Comparison of ENCODE assay signal across 8 cellular contexts in genomic region chr6:33320315-33321181, GRCh38. TPM values are rescaled to one million over a fixed set of nuclear protein-coding genes. Genes with fewer than 3 reads are reported as not detected.
DNase-seq lines count a peak whose midpoint lies in the region; ATAC-seq and TF ChIP-seq lines count a peak whose summit lies in the region.

No MANE protein-coding gene starts in this region.

- 90% methylated on average over 30 to 32 of the region's 32 CpGs for WGBS in mesodermal cell (ENCODE audit: insufficient coverage in 2 of 2), 2 experiments

- H3K4me3 ChIP-seq in breast epithelium (peak overlapping the region in 2 of 3 donors; percentile 75 to 85), mesodermal cell (ENCODE audit: extremely low read depth, insufficient read depth, low read length, poor library complexity, severe bottlenecking) (no peak overlapping the region)

- H3K27ac Mint-ChIP-seq in IgD-negative memory B cell: peak overlapping the region in 2 of 3 donors; percentile 72 to 98

- H3K36me3 ChIP-seq in breast epithelium (no peaks in the 10 kb centered on the region), mesodermal cell (ENCODE audit: control insufficient read depth, insufficient read depth, low read length) (peaks cover 38% of the 10 kb centered on the region)

- H3K27ac ChIP-seq in breast epithelium (peak overlapping the region; percentile 92 to 96), mesodermal cell (ENCODE audit: low read depth, low read length, severe bottlenecking) (peak overlapping the region; percentile 31)

- H3K27me3 Mint-ChIP-seq in IgD-negative memory B cell: no peaks in the 10 kb centered on the region

- H3K36me3 Mint-ChIP-seq in IgD-negative memory B cell: peaks cover 6% of the 10 kb centered on the region

- no peaks in the 10 kb centered on the region for H3K27me3 ChIP-seq in breast epithelium

- DNase-seq in AG08395 (ENCODE audit: low spot score) (peak; percentile 77), breast epithelium (ENCODE audit: low spot score in 2 of 2) (peak; percentile 66 to 78), cerebellar nuclear complex (lab: John Stamatoyannopoulos, UW) (no peak), NAMALWA (ENCODE audit: low spot score) (no peak), germinal center (ENCODE audit: low spot score) (no peak)

- TF ChIP-seq POLR2A in breast epithelium (IDR thresholded peaks at IDR 0.05): no peak

- intact Hi-C loops in breast epithelium (cut with DNase I; ENCODE audit: low total_unique reads): no loop called here

- H3K4me1 ChIP-seq in breast epithelium: peaks cover 0 to 51% of the 10 kb centered on the region in 2 donors
- peaks cover 28% of the 10 kb centered on the region for H3K4me1 ChIP-seq in mesodermal cell (ENCODE audit: control insufficient read depth, insufficient read depth, low read length, poor library complexity, severe bottlenecking)

- peaks cover 18 to 47% (median 40%) of the 10 kb centered on the region in 3 donors for H3K4me1 Mint-ChIP-seq in IgD-negative memory B cell

- no peak for ATAC-seq in GM18502 (IDR thresholded peaks at IDR 0.05; ENCODE audit: poor library complexity, unreplicated experiment)

- peak overlapping the region; percentile 87 to 100 (median 98) for H3K4me3 Mint-ChIP-seq in IgD-negative memory B cell

- H3K9me3 ChIP-seq in breast epithelium (no peaks in the 10 kb centered on the region), mesodermal cell (ENCODE audit: control insufficient read depth, low read length) (no peaks in the 10 kb centered on the region)

- no peaks in the 10 kb centered on the region for H3K9me3 Mint-ChIP-seq in IgD-negative memory B cell

- no peak for TF ChIP-seq CTCF in breast epithelium (IDR thresholded peaks at IDR 0.05)

RNA-seq across cellular contexts. Expression of gene DAXX, which starts 2.2 kb away (rescaled TPM):
- polyA plus RNA-seq in IgD-negative memory B cell: 144 TPM
- 10 to 100 TPM; 39.0 to 56.3 (median 39.8) TPM for total RNA-seq in breast epithelium
- polyA plus RNA-seq in mesodermal cell (2013, experiment 1 of 2): 40.5 TPM
- polyA plus RNA-seq in mesodermal cell (2013, experiment 2 of 2): 36.8 TPM

RNA-seq across cellular contexts. Expression of gene ZBTB22, which starts 3.0 kb away (rescaled TPM):
- polyA plus RNA-seq in IgD-negative memory B cell: 14.8 TPM
- total RNA-seq in breast epithelium: 10 to 100 TPM; 12.6 to 27.2 (median 18.7) TPM
- 21.2 TPM for polyA plus RNA-seq in mesodermal cell (2013, experiment 1 of 2)
- polyA plus RNA-seq in mesodermal cell (2013, experiment 2 of 2): 14.2 TPM

RNA-seq across cellular contexts. Expression of gene TAPBP, which starts 6.7 kb away (rescaled TPM):
- 605 TPM for polyA plus RNA-seq in IgD-negative memory B cell
- total RNA-seq in breast epithelium: 10 to 100 TPM; 38.6 to 67.8 (median 43.6) TPM
- polyA plus RNA-seq in mesodermal cell (2013, experiment 1 of 2): 24.0 TPM
- polyA plus RNA-seq in mesodermal cell (2013, experiment 2 of 2): 19.1 TPM

RNA-seq across cellular contexts. Expression of gene RGL2, which starts 21.8 kb away (rescaled TPM):
- polyA plus RNA-seq in IgD-negative memory B cell: 19.0 TPM
- total RNA-seq in breast epithelium: 100 to 1,000 TPM in 2 of 3 donors, 10 to 100 TPM in 1; 38.9 to 151 (median 103) TPM
- 64.2 TPM for polyA plus RNA-seq in mesodermal cell (2013, experiment 1 of 2)
- 53.6 TPM for polyA plus RNA-seq in mesodermal cell (2013, experiment 2 of 2)

RNA-seq across cellular contexts. Expression of gene PFDN6, which starts 31.1 kb away (rescaled TPM):
- 49.3 TPM for polyA plus RNA-seq in IgD-negative memory B cell
- 10 to 100 TPM; 23.3 to 28.6 (median 26.9) TPM for total RNA-seq in breast epithelium
- 92.7 TPM for polyA plus RNA-seq in mesodermal cell (2013, experiment 1 of 2)
- polyA plus RNA-seq in mesodermal cell (2013, experiment 2 of 2): 81.2 TPM

Comparison
In these comparisons a context has a peak if more than half of its experiments do, and no peak if none do; other contexts are left out.
1. DNase-seq: peak in AG08395 (single experiment) and breast epithelium (2 of 2); none in cerebellar nuclear complex (0 of 2), NAMALWA (single experiment) and germinal center (single experiment).